8 cellular contexts compared by ENCODE assay signal in genomic region chr3:98817546-98817945, GRCh38. TPM values are rescaled to one million over a fixed set of nuclear protein-coding genes. Genes with fewer than 3 reads are reported as not detected.
DNase-seq lines count a peak whose midpoint lies in the region; ATAC-seq and TF ChIP-seq lines count a peak whose summit lies in the region.

No MANE protein-coding gene starts in this region.

- POLR2A ChIA-PET in BJ (lab: Charles Lee) = no interaction called here

- H3K9me3 ChIP-seq in cardiac muscle cell (ENCODE audit: low read depth) (no peaks in the 10 kb centered on the region), sigmoid colon (no peaks in the 10 kb centered on the region)

- TF ChIP-seq EP300 in sigmoid colon (IDR thresholded peaks at IDR 0.05) = no peak

- H3K27ac ChIP-seq in cardiac muscle cell (no peak overlapping the region), sigmoid colon (no peak overlapping the region)

- ATAC-seq in GM18858 (IDR thresholded peaks at IDR 0.05; ENCODE audit: unreplicated experiment) (peak; percentile 88), HG03039 (IDR thresholded peaks at IDR 0.05; ENCODE audit: unreplicated experiment) (peak; percentile 89)

- no peak overlapping the region for H3K4me3 ChIP-seq in BJ (ENCODE audit: low read depth, low read length)
- H3K4me3 ChIP-seq in WI38 (ENCODE audit: low read depth, low read length) = no peak overlapping the region
- H3K4me3 ChIP-seq in cardiac muscle cell = no peak overlapping the region
- H3K4me3 ChIP-seq in sigmoid colon = no peak overlapping the region

- H3K36me3 ChIP-seq in BJ (ENCODE audit: control insufficient read depth, insufficient read depth, low read length) (peaks cover 2% of the 10 kb centered on the region), cardiac muscle cell (peaks cover 36% of the 10 kb centered on the region), sigmoid colon (peaks cover 0 to 55% (median 0%) of the 10 kb centered on the region in 4 donors)

- 38 to 50% methylated on average over 1 of the region's 1 CpG for WGBS in sigmoid colon, 2 donors

- H3K4me1 ChIP-seq in cardiac muscle cell (ENCODE audit: low read depth) (no peaks in the 10 kb centered on the region), sigmoid colon (peaks cover 0 to 5% (median 0%) of the 10 kb centered on the region in 4 donors)

- no peak for DNase-seq in BJ (ENCODE audit: low read depth)
- peak; percentile 26 for DNase-seq in NCI-H2029 treated with DMSO at 0.1 percent for 48 hours (lab: John Stamatoyannopoulos, UW)
- DNase-seq in cardiac muscle cell (ENCODE audit: low read depth in 1 of 2, low spot score in 1 of 2) = peak; percentile 67 to 73
- DNase-seq in sigmoid colon = no peak
- DNase-seq in effector CD4-positive, alpha-beta T cell = no peak

- TF ChIP-seq CTCF in BJ (IDR thresholded peaks at IDR 0.05; ENCODE audit: insufficient read depth, low read depth, low read length) = peak; percentile 54; the same call in 1 of the 2 replicates
- peak; percentile 29; the same call in 1 of the 2 replicates for TF ChIP-seq CTCF in WI38 (IDR thresholded peaks at IDR 0.05; ENCODE audit: low read depth, low read length)
- TF ChIP-seq CTCF in cardiac muscle cell (IDR thresholded peaks at IDR 0.05; ENCODE audit: low read depth, low read length) = peak; percentile 54
- peak; percentile 47 to 80 (median 72) for TF ChIP-seq CTCF in sigmoid colon (IDR thresholded peaks at IDR 0.05)

- CTCF ChIA-PET in BJ (lab: Yijun Ruan, JAX) = interaction anchor here (0.6 to 9.3 kb wide), 22 partner anchors 10 to 244 kb away, joined by 3 to 168 read pairs (median 4); partner anchors contain the start of genes CPOX and DCBLD2

- H3K27me3 ChIP-seq in BJ (ENCODE audit: control insufficient read depth, insufficient read depth, low read length) (no peaks in the 10 kb centered on the region), cardiac muscle cell (no peaks in the 10 kb centered on the region), sigmoid colon (no peaks in the 10 kb centered on the region)

- TF ChIP-seq POLR2A in sigmoid colon (IDR thresholded peaks at IDR 0.05) = no peak

- intact Hi-C loops in sigmoid colon (cut with DNase I) = loop anchor here (1.0 to 5.0 kb wide), 2 partner anchors 85 to 177 kb away; partner anchors contain the start of gene DCBLD2

RNA-seq across cellular contexts. Expression of gene ST3GAL6, which starts 54.4 kb away (rescaled TPM):
- polyA plus RNA-seq in BJ (2011; rRNA removed) (0.06 TPM in 1 of 2 replicates, not detected in the other), cardiac muscle cell (41.7 and 53.6 TPM in 2 replicates), sigmoid colon (1 to 10 TPM; 2.4 to 3.2 (median 2.4) TPM)
- not detected in 2 replicates for polyA minus RNA-seq in BJ (2011; rRNA and poly(A)+ RNA removed)
- total RNA-seq in cardiac muscle cell (36.0 and 41.1 TPM in 2 replicates), sigmoid colon (10 to 100 TPM in 2 of 4 donors, 1 to 10 TPM in 2; 3.9 to 11.8 (median 9.9) TPM)

Comparison
In these comparisons a context has a peak if more than half of its experiments do, and no peak if none do; other contexts are left out.
1. DNase-seq: peak in NCI-H2029 treated with DMSO at 0.1 percent for 48 hours (single experiment) and cardiac muscle cell (2 of 2); none in BJ (single experiment), sigmoid colon (single experiment) and effector CD4-positive, alpha-beta T cell (single experiment).
2. RNA of gene ST3GAL6, which starts 54.4 kb away (polyA plus RNA-seq): 41.7 to 53.6 TPM in cardiac muscle cell; 2.4 to 3.2 TPM in sigmoid colon and 0.06 TPM in BJ; every median in the first group is over 10 times any median in the second.
3. Peak in every context shown above with its lines, with median percentiles within 50 percentile points of each other: CTCF ChIP-seq.